17 cellular contexts compared by ENCODE assay signal in the genomic region with DNA sequence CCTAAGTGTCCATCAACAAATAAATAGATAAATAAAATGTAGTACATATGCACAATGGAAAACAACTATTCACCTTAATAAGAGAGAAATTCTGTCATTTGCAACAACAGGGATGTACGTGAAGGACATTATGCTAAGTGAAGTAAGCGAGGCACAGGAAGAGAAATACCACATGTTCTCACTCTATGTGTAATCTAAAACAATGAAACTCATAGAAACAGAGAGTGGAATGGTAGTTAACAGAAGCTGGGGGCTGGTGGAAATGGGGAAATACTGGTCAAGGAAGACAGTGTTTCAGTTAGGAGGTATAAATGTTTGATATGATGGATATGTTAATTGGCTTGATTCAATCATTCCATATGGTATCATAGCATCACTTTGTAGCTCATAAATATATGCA. TPM values are rescaled to one million over a fixed set of nuclear protein-coding genes. Genes with fewer than 3 reads are reported as not detected.
DNase-seq lines count a peak whose midpoint lies in the region; ATAC-seq and TF ChIP-seq lines count a peak whose summit lies in the region.
"Had no signal": no experiment of that assay in that cellular context is flagged by ENCODE, and none has a peak within 500 bp of the region (broad histone marks: within the 10 kb centered on the region; RNA-seq: fewer than 3 reads in every experiment).

No MANE protein-coding gene starts in this region.

- H3K27ac Mint-ChIP-seq in activated CD8-positive, alpha-beta memory T cell treated with anti-CD3 and anti-CD28 coated beads, Interleukin-2, amount 10 ng/mL, durations not matched to agents 7 days and 5 days, result peak overlapping the region; percentile 88
- H3K27ac Mint-ChIP-seq in T-helper 2 cell treated with Interferon-gamma antibody and Interleukin-4, amounts not matched to agents 5 μg/mL and 100 μg/mL, for 36 hours, result peak overlapping the region; percentile 69

- no peak for TF ChIP-seq CTCF in left lung (IDR thresholded peaks at IDR 0.05)

- H3K18ac ChIP-seq in trophoblast cell (ENCODE audit: low read length), result no peak overlapping the region
- no peak overlapping the region for H3K18ac ChIP-seq in mesendoderm (ENCODE audit: low read length)

- H3K56ac ChIP-seq in mesendoderm (ENCODE audit: low read length), result no peak overlapping the region

- H3K36me3 Mint-ChIP-seq in activated CD8-positive, alpha-beta memory T cell treated with anti-CD3 and anti-CD28 coated beads, Interleukin-2, amount 10 ng/mL, durations not matched to agents 7 days and 5 days, result no peaks in the 10 kb centered on the region
- no peaks in the 10 kb centered on the region for H3K36me3 Mint-ChIP-seq in T-helper 2 cell treated with Interferon-gamma antibody and Interleukin-4, amounts not matched to agents 5 μg/mL and 100 μg/mL, for 36 hours (ENCODE audit: low read depth)

- H3K4me3 Mint-ChIP-seq in activated CD8-positive, alpha-beta memory T cell treated with anti-CD3 and anti-CD28 coated beads, Interleukin-2, amount 10 ng/mL, durations not matched to agents 7 days and 5 days, result no peak overlapping the region
- H3K4me3 Mint-ChIP-seq in T-helper 2 cell treated with Interferon-gamma antibody and Interleukin-4, amounts not matched to agents 5 μg/mL and 100 μg/mL, for 36 hours, result peak overlapping the region; percentile 22

- H3K9ac ChIP-seq in iPS-20b (ENCODE audit: low read depth, low read length), result peak overlapping the region; percentile 57; the same call in 1 of the 2 replicates
- no peak overlapping the region for H3K9ac ChIP-seq in trophoblast cell (ENCODE audit: low read length)
- no peak overlapping the region for H3K9ac ChIP-seq in mesendoderm (ENCODE audit: low read length)
- H3K9ac ChIP-seq: BLaER1 had no signal

- H3K79me2 ChIP-seq in trophoblast cell (ENCODE audit: control insufficient read depth, insufficient read depth, low read length, poor library complexity), result no peaks in the 10 kb centered on the region
- H3K79me2 ChIP-seq in mesendoderm (ENCODE audit: control insufficient read depth, insufficient read depth, low read length), result no peaks in the 10 kb centered on the region

- H2BK12ac ChIP-seq in trophoblast cell (ENCODE audit: low read length), result no peak overlapping the region

- no peak overlapping the region for H4K91ac ChIP-seq in trophoblast cell (ENCODE audit: low read depth, low read length)

- no peaks in the 10 kb centered on the region for H3K27me3 Mint-ChIP-seq in activated CD8-positive, alpha-beta memory T cell treated with anti-CD3 and anti-CD28 coated beads, Interleukin-2, amount 10 ng/mL, durations not matched to agents 7 days and 5 days
- H3K27me3 Mint-ChIP-seq in T-helper 2 cell treated with Interferon-gamma antibody and Interleukin-4, amounts not matched to agents 5 μg/mL and 100 μg/mL, for 36 hours (ENCODE audit: low read depth), result peaks cover 2% of the 10 kb centered on the region

- H2BK5ac ChIP-seq in trophoblast cell (ENCODE audit: low read depth, low read length, poor library complexity), result no peak overlapping the region
- no peak overlapping the region for H2BK5ac ChIP-seq in mesendoderm (ENCODE audit: low read length)

- no peak overlapping the region for H3K4me2 ChIP-seq in trophoblast cell (ENCODE audit: low read length)
- H3K4me2 ChIP-seq in mesendoderm (ENCODE audit: low read length), result no peak overlapping the region
- H3K4me2 ChIP-seq: BLaER1 had no signal

- no peak overlapping the region for H4K8ac ChIP-seq in trophoblast cell (ENCODE audit: low read depth, low read length)
- H4K8ac ChIP-seq in mesendoderm (ENCODE audit: low read depth, low read length), result no peak overlapping the region

- DNase-seq in activated CD8-positive, alpha-beta memory T cell treated with anti-CD3 and anti-CD28 coated beads, Interleukin-2, amount 10 ng/mL, durations not matched to agents 7 days and 5 days, result no peak
- no peak for DNase-seq in activated CD8-positive, alpha-beta memory T cell treated with anti-CD3 and anti-CD28 coated beads, Interleukin-2, amount 50 U/mL, for 4 hours
- no peak for DNase-seq in T-helper 2 cell treated with Interferon-gamma antibody and Interleukin-4, amounts not matched to agents 5 μg/mL and 100 μg/mL, for 36 hours (ENCODE audit: low spot score)
- DNase-seq in trophoblast cell (no peak), mesendoderm (no peak), left lung (no peak)
- DNase-seq: activated T-cell treated with anti-CD3 and anti-CD28 coated beads for 4 hours; dorsolateral prefrontal cortex; foreskin melanocyte; hippocampal formation; NCI-H1092 treated with DMSO at 0.1 percent for 48 hours; NCI-H2029 treated with DMSO at 0.1 percent for 48 hours; stimulated activated CD4-positive, alpha-beta T cell treated with anti-CD3 and anti-CD28 coated beads, Interleukin-4, amount 100 ng/mL, for 1 hour had no signal

- no peak overlapping the region for H4K5ac ChIP-seq in mesendoderm (ENCODE audit: low read length)

- no peak overlapping the region for H2BK120ac ChIP-seq in trophoblast cell (ENCODE audit: insufficient read depth, low read length, poor library complexity)
- no peak overlapping the region for H2BK120ac ChIP-seq in mesendoderm (ENCODE audit: low read depth, low read length)

- no peaks in the 10 kb centered on the region for H3K27me3 ChIP-seq in iPS-20b (ENCODE audit: insufficient read depth, low read length)
- H3K27me3 ChIP-seq in trophoblast cell (ENCODE audit: insufficient read depth, low read length), result no peaks in the 10 kb centered on the region
- H3K27me3 ChIP-seq in mesendoderm (ENCODE audit: insufficient read depth, low read length, poor library complexity), result no peaks in the 10 kb centered on the region
- H3K27me3 ChIP-seq in left lung, result no peaks in the 10 kb centered on the region
- H3K27me3 ChIP-seq: ascending aorta, BLaER1, dorsolateral prefrontal cortex had no signal

- no peaks in the 10 kb centered on the region for H3K9me3 Mint-ChIP-seq in activated CD8-positive, alpha-beta memory T cell treated with anti-CD3 and anti-CD28 coated beads, Interleukin-2, amount 10 ng/mL, durations not matched to agents 7 days and 5 days (ENCODE audit: low read depth)
- no peaks in the 10 kb centered on the region for H3K9me3 Mint-ChIP-seq in T-helper 2 cell treated with Interferon-gamma antibody and Interleukin-4, amounts not matched to agents 5 μg/mL and 100 μg/mL, for 36 hours

- CTCF ChIA-PET in activated CD8-positive, alpha-beta memory T cell treated with anti-CD3 and anti-CD28 coated beads, Interleukin-2, amount 10 ng/mL, durations not matched to agents 7 days and 5 days (lab: Charles Lee), result interaction anchor here (1.4 to 3.1 kb wide), 4 partner anchors 10 to 44 kb away, joined by 4 to 20 read pairs (median 8); a partner anchor contains a TSS

- no peak overlapping the region for H2BK15ac ChIP-seq in mesendoderm (replicated peaks; ENCODE audit: low read depth)

- H3K4me1 ChIP-seq in iPS-20b (ENCODE audit: insufficient read depth, low read length) (peaks cover 30% of the 10 kb centered on the region), trophoblast cell (ENCODE audit: control insufficient read depth in 1 of 2, insufficient read depth in 2 of 2, low read length in 2 of 2) (peaks cover 0 to 2% of the 10 kb centered on the region in 2 experiments), mesendoderm (ENCODE audit: control insufficient read depth, low read depth, low read length) (no peaks in the 10 kb centered on the region), left lung (peaks cover 0 to 6% of the 10 kb centered on the region in 2 donors)
- H3K4me1 ChIP-seq: BLaER1 had no signal

- no peak overlapping the region for H2AK5ac ChIP-seq in trophoblast cell (ENCODE audit: low read length)
- H2AK5ac ChIP-seq in mesendoderm (ENCODE audit: low read length), result no peak overlapping the region

- H3K23ac ChIP-seq in trophoblast cell (ENCODE audit: low read length) (no peak overlapping the region), mesendoderm (ENCODE audit: low read length) (no peak overlapping the region)

- H3K36me3 ChIP-seq in iPS-20b (ENCODE audit: insufficient read depth, low read depth, low read length) (no peaks in the 10 kb centered on the region), trophoblast cell (ENCODE audit: control insufficient read depth in 1 of 2, insufficient read depth in 2 of 2, low read length in 2 of 2) (no peaks in the 10 kb centered on the region), mesendoderm (ENCODE audit: control insufficient read depth, insufficient read depth, low read length) (no peaks in the 10 kb centered on the region), left lung (no peaks in the 10 kb centered on the region)
- H3K36me3 ChIP-seq: ascending aorta, BLaER1 had no signal

- H3K27ac ChIP-seq in iPS-20b (ENCODE audit: low read length) (no peak overlapping the region), trophoblast cell (ENCODE audit: low read depth, low read length) (no peak overlapping the region), mesendoderm (ENCODE audit: low read depth, low read length) (no peak overlapping the region), left lung (no peak overlapping the region)
- H3K27ac ChIP-seq: ascending aorta, BLaER1 had no signal

- no peak overlapping the region for H4K12ac ChIP-seq in trophoblast cell (ENCODE audit: low read depth, low read length)

- H3K9me3 ChIP-seq in iPS-20b (ENCODE audit: insufficient read depth, low read depth, low read length) (no peaks in the 10 kb centered on the region), trophoblast cell (ENCODE audit: insufficient read depth, low read depth, low read length) (no peaks in the 10 kb centered on the region), left lung (no peaks in the 10 kb centered on the region)
- H3K9me3 ChIP-seq: ascending aorta, BLaER1 had no signal

- no peak overlapping the region for H3K14ac ChIP-seq in trophoblast cell (ENCODE audit: low read length)

- no peak overlapping the region for H2AFZ ChIP-seq in trophoblast cell (ENCODE audit: insufficient read depth, low read length, poor library complexity)

- intact Hi-C loops in left lung (cut with DNase I), result no loop called here

- H3K79me1 ChIP-seq in trophoblast cell (ENCODE audit: low read length) (no peaks in the 10 kb centered on the region), mesendoderm (ENCODE audit: low read length) (no peaks in the 10 kb centered on the region)

- no CpG with 5 or more reads among the region's 2 CpGs for WGBS in trophoblast cell (ENCODE audit: extremely low coverage, insufficient coverage, insufficient read length)
- WGBS in mesendoderm (ENCODE audit: extremely low coverage, insufficient coverage, low lambda C conversion rate), result no CpG with 5 or more reads among the region's 2 CpGs

- H3K4me3 ChIP-seq in iPS-20b (ENCODE audit: low read length) (no peak overlapping the region), trophoblast cell (ENCODE audit: low read depth, low read length) (no peak overlapping the region), mesendoderm (ENCODE audit: low read length) (no peak overlapping the region), left lung (no peak overlapping the region)
- H3K4me3 ChIP-seq: ascending aorta, BLaER1, dorsolateral prefrontal cortex had no signal

- ATAC-seq in activated CD8-positive, alpha-beta memory T cell treated with anti-CD3 and anti-CD28 coated beads, Interleukin-2, amount 10 ng/mL, durations not matched to agents 7 days and 5 days, result peak; percentile 53
- ATAC-seq in HG03565 (IDR thresholded peaks at IDR 0.05; ENCODE audit: unreplicated experiment), result peak; percentile 44
- no peak for ATAC-seq in left lung

- H3K4me1 Mint-ChIP-seq in activated CD8-positive, alpha-beta memory T cell treated with anti-CD3 and anti-CD28 coated beads, Interleukin-2, amount 10 ng/mL, durations not matched to agents 7 days and 5 days, result peaks cover 25% of the 10 kb centered on the region
- peaks cover 34% of the 10 kb centered on the region for H3K4me1 Mint-ChIP-seq in T-helper 2 cell treated with Interferon-gamma antibody and Interleukin-4, amounts not matched to agents 5 μg/mL and 100 μg/mL, for 36 hours (ENCODE audit: low read depth)

- H3K4ac ChIP-seq in trophoblast cell (ENCODE audit: low read depth, low read length) (no peak overlapping the region), mesendoderm (ENCODE audit: low read depth, low read length) (no peak overlapping the region)

RNA-seq across cellular contexts. Expression of a gene that starts 43.1 kb away (rescaled TPM):
- total RNA-seq in activated CD8-positive, alpha-beta memory T cell treated with anti-CD3 and anti-CD28 coated beads, Interleukin-2, amount 10 ng/mL, durations not matched to agents 7 days and 5 days, result 10 to 100 TPM; 14.5 to 16.0 TPM
- polyA plus RNA-seq in trophoblast cell (2013), result 16.3 and 16.6 TPM in 2 replicates
- polyA plus RNA-seq in mesendoderm (2013, experiment 1 of 2), result 18.5 TPM
- polyA plus RNA-seq in mesendoderm (2013, experiment 2 of 2), result 21.7 TPM
- 10 to 100 TPM; 18.4 to 27.0 TPM for total RNA-seq in left lung
